17 cellular contexts compared by ENCODE assay signal in genomic region chr14:96486705-96487104, GRCh38. TPM values are rescaled to one million over a fixed set of nuclear protein-coding genes. Genes with fewer than 3 reads are reported as not detected.
DNase-seq lines count a peak whose midpoint lies in the region; ATAC-seq and TF ChIP-seq lines count a peak whose summit lies in the region.
"Had no signal": no experiment of that assay in that cellular context is flagged by ENCODE, and none has a peak within 500 bp of the region (broad histone marks: within the 10 kb centered on the region; RNA-seq: fewer than 3 reads in every experiment).

No MANE protein-coding gene starts in this region.

- H3K4me2 ChIP-seq in Karpas-422 (ENCODE audit: low read depth, low read length, poor library complexity, severe bottlenecking), result peak overlapping the region; percentile 11

- H3K27me3 ChIP-seq in GM06990 (replicated peaks; ENCODE audit: control insufficient read depth, insufficient read depth, low read length) (no peaks in the 10 kb centered on the region), Karpas-422 (ENCODE audit: low read length) (no peaks in the 10 kb centered on the region)

- no TSS peak for BruUV-seq in MCF 10A (replicated peaks; lab: Mats Ljungman, UMichigan)

- H2AFZ ChIP-seq in Karpas-422 (ENCODE audit: low read length), result no peak overlapping the region

- H3K4me3 ChIP-seq in GM06990 (replicated peaks; ENCODE audit: low read depth, low read length) (no peak overlapping the region), Karpas-422 (ENCODE audit: low read length) (no peak overlapping the region)

- POLR2A ChIA-PET in MCF 10A (lab: Yijun Ruan, JAX), result no interaction called here

- H3K79me2 ChIP-seq in Karpas-422 (ENCODE audit: low read length), result no peaks in the 10 kb centered on the region

- H3K36me3 ChIP-seq in GM06990 (ENCODE audit: control insufficient read depth, insufficient read depth, low read length) (no peaks in the 10 kb centered on the region), Karpas-422 (ENCODE audit: insufficient read depth, low read length) (no peaks in the 10 kb centered on the region)

- no peak overlapping the region for H3K9ac ChIP-seq in Karpas-422 (ENCODE audit: low read length)

- CTCF ChIA-PET in MCF 10A (lab: Yijun Ruan, JAX), result no interaction called here

- H3K27ac ChIP-seq in Karpas-422 (ENCODE audit: low read length), result no peak overlapping the region

- no peak overlapping the region for H3K4me3 Mint-ChIP-seq in MCF 10A (ENCODE audit: unreplicated experiment)
- H3K4me3 Mint-ChIP-seq: activated CD4-positive, alpha-beta T cell treated with anti-CD3 and anti-CD28 coated beads for 36 hours; CD8-positive, alpha-beta T cell; mesothelial cell of epicardium; neural crest cell had no signal

- no peaks in the 10 kb centered on the region for H3K9me3 ChIP-seq in Karpas-422 (ENCODE audit: low read length)

- no peaks in the 10 kb centered on the region for H3K9me2 ChIP-seq in Karpas-422 (replicated peaks; ENCODE audit: insufficient read depth, low read length)

- H3K27me3 Mint-ChIP-seq in MCF 10A (ENCODE audit: insufficient read depth, unreplicated experiment), result peaks cover 19% of the 10 kb centered on the region

- H3K27ac Mint-ChIP-seq in MCF 10A (ENCODE audit: low read depth, unreplicated experiment), result no peak overlapping the region
- H3K27ac Mint-ChIP-seq: activated CD4-positive, alpha-beta T cell treated with anti-CD3 and anti-CD28 coated beads for 36 hours; CD8-positive, alpha-beta T cell; mesothelial cell of epicardium had no signal

- TF ChIP-seq CTCF in GM06990 (IDR thresholded peaks at IDR 0.05; ENCODE audit: insufficient read depth, low read length, poor library complexity, severe bottlenecking) (no peak), MCF 10A (IDR thresholded peaks at IDR 0.05; ENCODE audit: unreplicated experiment) (no peak)

- DNase-seq in GM06990 (ENCODE audit: extremely low read depth, insufficient read length) (peak; percentile 56), Karpas-422 (no peak), MCF 10A (ENCODE audit: unreplicated experiment) (no peak), NCI-H524 (lab: John Stamatoyannopoulos, UW) (no peak)
- no peak for DNase-seq in stimulated activated CD4-positive, alpha-beta T cell treated with anti-CD3 and anti-CD28 coated beads, Interleukin-12 subunit alpha, Interleukin-12 subunit beta, amount 100 ng/mL, for 4 hours
- DNase-seq: activated CD4-positive, alpha-beta T cell treated with anti-CD3 and anti-CD28 coated beads for 36 hours; activated naive CD4-positive, alpha-beta T cell; CD8-positive, alpha-beta T cell; foreskin fibroblast; H7; NCI-H1417 treated with DMSO at 0.1 percent for 48 hours; T-helper 9 cell had no signal

- no peaks in the 10 kb centered on the region for H4K20me1 ChIP-seq in Karpas-422 (ENCODE audit: insufficient read depth, low read depth, low read length)

- H3K4me1 Mint-ChIP-seq in MCF 10A (ENCODE audit: insufficient read depth, unreplicated experiment), result no peaks in the 10 kb centered on the region
- H3K4me1 Mint-ChIP-seq: activated CD4-positive, alpha-beta T cell treated with anti-CD3 and anti-CD28 coated beads for 36 hours; mesothelial cell of epicardium; neural crest cell had no signal

- peaks cover 8% of the 10 kb centered on the region for H3K4me1 ChIP-seq in Karpas-422 (ENCODE audit: low read length)

- H3K9me3 Mint-ChIP-seq in MCF 10A (ENCODE audit: unreplicated experiment), result no peaks in the 10 kb centered on the region
- H3K9me3 Mint-ChIP-seq: CD8-positive, alpha-beta T cell; neural crest cell had no signal

- intact Hi-C loops in MCF 10A (cut with micrococcal nuclease), result no loop called here

- no peaks in the 10 kb centered on the region for H3K36me3 Mint-ChIP-seq in MCF 10A (ENCODE audit: insufficient read depth, unreplicated experiment)
- H3K36me3 Mint-ChIP-seq: CD8-positive, alpha-beta T cell; mesothelial cell of epicardium had no signal

- peak; percentile 65 for ATAC-seq in GM19395 (IDR thresholded peaks at IDR 0.05; ENCODE audit: unreplicated experiment)
- peak; percentile 67 for ATAC-seq in HG02943 (IDR thresholded peaks at IDR 0.05; ENCODE audit: low read depth, unreplicated experiment)
- no peak for ATAC-seq in GM18867 (IDR thresholded peaks at IDR 0.05; ENCODE audit: unreplicated experiment)
- ATAC-seq: activated CD4-positive, alpha-beta T cell treated with anti-CD3 and anti-CD28 coated beads for 36 hours; CD8-positive, alpha-beta T cell had no signal

RNA-seq across cellular contexts. Expression of gene PAPOLA, which starts 15.5 kb away (rescaled TPM):
- 147 and 313 TPM in 2 replicates for total RNA-seq in Karpas-422 (2014; rRNA removed; shearing (Covaris generic); ENCODE audit: low replicate concordance)
- 194 TPM in 2 replicates for total RNA-seq in MCF 10A (2022)
